In genomic region chr10:102112210-102112817, GRCh38 we compare ENCODE assay signal across 9 cellular contexts. TPM values are rescaled to one million over a fixed set of nuclear protein-coding genes. Genes with fewer than 3 reads are reported as not detected.
DNase-seq lines count a peak whose midpoint lies in the region; ATAC-seq and TF ChIP-seq lines count a peak whose summit lies in the region.
"Had no signal": no experiment of that assay in that cellular context is flagged by ENCODE, and none has a peak within 500 bp of the region (broad histone marks: within the 10 kb centered on the region; RNA-seq: fewer than 3 reads in every experiment).

No MANE protein-coding gene starts in this region.

- no peak overlapping the region for H2BK120ac ChIP-seq in trophoblast cell (ENCODE audit: insufficient read depth, low read length, poor library complexity)

- H4K20me1 ChIP-seq in SK-N-SH (ENCODE audit: insufficient read depth): peaks cover 57% of the 10 kb centered on the region
- no peaks in the 10 kb centered on the region for H4K20me1 ChIP-seq in OCI-LY1 (ENCODE audit: insufficient read depth, low read length)

- H3K23ac ChIP-seq in trophoblast cell (ENCODE audit: low read length): no peak overlapping the region

- CTCF ChIA-PET in SK-N-SH (lab: Yijun Ruan, JAX): interaction anchor here (0.6 to 3.4 kb wide), 7 partner anchors 10 to 272 kb away, joined by 3 to 14 read pairs (median 4); partner anchors contain the start of gene PPRC1

- H4K91ac ChIP-seq in trophoblast cell (ENCODE audit: low read depth, low read length): no peak overlapping the region

- H3K9me2 ChIP-seq in SK-N-SH (no peaks in the 10 kb centered on the region), OCI-LY1 (ENCODE audit: low read depth, low read length) (no peaks in the 10 kb centered on the region)

- peak overlapping the region in 1 of 2 experiments; percentile 36; a peak in 2 of 4 replicates for H3K27ac ChIP-seq in SK-N-SH (ENCODE audit: low read depth in 2 of 2, low read length in 1 of 2)
- H3K27ac ChIP-seq in OCI-LY1 (ENCODE audit: low read depth, low read length, poor library complexity, severe bottlenecking): no peak overlapping the region
- H3K27ac ChIP-seq in effector memory CD4-positive, alpha-beta T cell (ENCODE audit: insufficient read depth, low read length, poor library complexity, severe bottlenecking): peak overlapping the region; percentile 11
- H3K27ac ChIP-seq in trophoblast cell (ENCODE audit: low read depth, low read length): no peak overlapping the region
- H3K27ac ChIP-seq: colonic mucosa had no signal

- no peak for TF ChIP-seq RAD21 in SK-N-SH (IDR thresholded peaks at IDR 0.05; ENCODE audit: low read length)

- H3K4me3 ChIP-seq in SK-N-SH (ENCODE audit: low read depth in 2 of 2, low read length in 1 of 2) (peak overlapping the region; percentile 72 to 84; a peak in 3 of 4 replicates), OCI-LY1 (ENCODE audit: low read depth, low read length, poor library complexity, severe bottlenecking) (no peak overlapping the region), trophoblast cell (ENCODE audit: low read depth, low read length) (no peak overlapping the region)
- no peak overlapping the region for H3K4me3 ChIP-seq in effector memory CD4-positive, alpha-beta T cell (ENCODE audit: insufficient read depth, low read depth, low read length, poor library complexity, severe bottlenecking)

- H2BK5ac ChIP-seq in trophoblast cell (ENCODE audit: low read depth, low read length, poor library complexity): no peak overlapping the region

- no peak overlapping the region for H3K9ac ChIP-seq in SK-N-SH
- H3K9ac ChIP-seq in OCI-LY1 (ENCODE audit: low read length): no peak overlapping the region; the same call in 1 of the 2 replicates
- H3K9ac ChIP-seq in trophoblast cell (ENCODE audit: low read length): no peak overlapping the region

- TF ChIP-seq EP300 in SK-N-SH (IDR thresholded peaks at IDR 0.05; ENCODE audit: borderline replicate concordance in 1 of 2, low read depth in 1 of 2, low read length in 1 of 2): no peak

- H3K9me3 ChIP-seq in SK-N-SH (no peaks in the 10 kb centered on the region), OCI-LY1 (ENCODE audit: low read length) (no peaks in the 10 kb centered on the region), trophoblast cell (ENCODE audit: insufficient read depth, low read depth, low read length) (no peaks in the 10 kb centered on the region)
- H3K9me3 ChIP-seq in effector memory CD4-positive, alpha-beta T cell (ENCODE audit: control insufficient read depth, low read length): no peaks in the 10 kb centered on the region
- H3K9me3 ChIP-seq: colonic mucosa had no signal

- WGBS in SK-N-SH (ENCODE audit: low lambda C conversion rate): 65% methylated on average over 3 of the region's 3 CpGs
- no CpG with 5 or more reads among the region's 3 CpGs for WGBS in trophoblast cell (ENCODE audit: extremely low coverage, insufficient coverage, insufficient read length)

- intact Hi-C loops in left ventricle myocardium superior (cut with micrococcal nuclease): no loop called here

- H3K4ac ChIP-seq in trophoblast cell (ENCODE audit: low read depth, low read length): peak overlapping the region; percentile 95

- H3K27me3 ChIP-seq in SK-N-SH (ENCODE audit: insufficient read depth): no peaks in the 10 kb centered on the region
- no peaks in the 10 kb centered on the region for H3K27me3 ChIP-seq in OCI-LY1 (ENCODE audit: insufficient read depth, low read length)
- no peaks in the 10 kb centered on the region for H3K27me3 ChIP-seq in effector memory CD4-positive, alpha-beta T cell (replicated peaks; ENCODE audit: control insufficient read depth, insufficient read depth, low read length, poor library complexity, severe bottlenecking)
- no peaks in the 10 kb centered on the region for H3K27me3 ChIP-seq in trophoblast cell (ENCODE audit: insufficient read depth, low read length)
- H3K27me3 ChIP-seq: colonic mucosa had no signal

- peaks cover 60% of the 10 kb centered on the region for H3K79me2 ChIP-seq in SK-N-SH (ENCODE audit: insufficient read depth)
- H3K79me2 ChIP-seq in OCI-LY1 (ENCODE audit: insufficient read depth, low read length): peaks cover 18% of the 10 kb centered on the region
- peaks cover 31% of the 10 kb centered on the region for H3K79me2 ChIP-seq in trophoblast cell (ENCODE audit: control insufficient read depth, insufficient read depth, low read length, poor library complexity)

- H3K14ac ChIP-seq in trophoblast cell (ENCODE audit: low read length): no peak overlapping the region

- H3K4me1 ChIP-seq in SK-N-SH (ENCODE audit: control insufficient read depth in 1 of 2, insufficient read depth in 2 of 2, low read depth in 1 of 2, low read length in 1 of 2): peaks cover 28 to 34% of the 10 kb centered on the region in 2 experiments
- H3K4me1 ChIP-seq in OCI-LY1 (ENCODE audit: insufficient read depth, low read length, severe bottlenecking): peaks cover 37% of the 10 kb centered on the region
- peaks cover 35% of the 10 kb centered on the region for H3K4me1 ChIP-seq in effector memory CD4-positive, alpha-beta T cell (ENCODE audit: control insufficient read depth, insufficient read depth, low read length, poor library complexity, severe bottlenecking)
- peaks cover 21 to 30% of the 10 kb centered on the region in 2 experiments for H3K4me1 ChIP-seq in trophoblast cell (ENCODE audit: control insufficient read depth in 1 of 2, insufficient read depth in 2 of 2, low read length in 2 of 2)

- DNase-seq in SK-N-SH (peak; percentile 53), trophoblast cell (no peak), NCI-H345 treated with DMSO at 0.1 percent for 48 hours (lab: John Stamatoyannopoulos, UW; ENCODE audit: unreplicated experiment) (no peak), left ventricle myocardium superior (no peak)
- DNase-seq in effector memory CD4-positive, alpha-beta T cell: no peak
- DNase-seq: colonic mucosa had no signal

- H3K18ac ChIP-seq in trophoblast cell (ENCODE audit: low read length): no peak overlapping the region

- H3F3A ChIP-seq in SK-N-SH (replicated peaks; ENCODE audit: insufficient read depth) (peaks cover 12% of the 10 kb centered on the region), OCI-LY1 (ENCODE audit: insufficient read depth, low read length) (no peaks in the 10 kb centered on the region)

- no peak overlapping the region for H4K12ac ChIP-seq in trophoblast cell (ENCODE audit: low read depth, low read length)

- POLR2A ChIA-PET in SK-N-SH (lab: Yijun Ruan, JAX): interaction anchor here (0.5 kb wide), 1 partner anchor 857 kb away, joined by 3 read pairs; no protein-coding TSS in a partner anchor

- H3K36me3 ChIP-seq in SK-N-SH (replicated peaks in 1 of 2; ENCODE audit: control insufficient read depth in 1 of 2, insufficient read depth in 2 of 2, low read length in 1 of 2) (peaks cover 36 to 44% of the 10 kb centered on the region in 2 experiments), OCI-LY1 (ENCODE audit: insufficient read depth, low read length) (peaks cover 34% of the 10 kb centered on the region), trophoblast cell (ENCODE audit: control insufficient read depth in 1 of 2, insufficient read depth in 2 of 2, low read length in 2 of 2) (peaks cover 41 to 44% of the 10 kb centered on the region in 2 experiments)
- peaks cover 38% of the 10 kb centered on the region for H3K36me3 ChIP-seq in effector memory CD4-positive, alpha-beta T cell (ENCODE audit: control insufficient read depth, insufficient read depth, low read length)

- H4K8ac ChIP-seq in trophoblast cell (ENCODE audit: low read depth, low read length): no peak overlapping the region

- H2AFZ ChIP-seq in SK-N-SH (ENCODE audit: low read depth): no peak overlapping the region
- H2AFZ ChIP-seq in OCI-LY1 (ENCODE audit: low read length): no peak overlapping the region
- H2AFZ ChIP-seq in trophoblast cell (ENCODE audit: insufficient read depth, low read length, poor library complexity): no peak overlapping the region

- no peak overlapping the region for H2BK12ac ChIP-seq in trophoblast cell (ENCODE audit: low read length)

- TF ChIP-seq CTCF in SK-N-SH (IDR thresholded peaks at IDR 0.05) (peak; percentile 40), OCI-LY1 (IDR thresholded peaks at IDR 0.05; ENCODE audit: low read length) (peak; percentile 14; the same call in 1 of the 2 replicates)

- ATAC-seq in SK-N-SH treated with all-trans-retinoic acid at 6 μM for 48 hours (no peak), left ventricle myocardium superior (no peak), HG02870 (IDR thresholded peaks at IDR 0.05; ENCODE audit: unreplicated experiment) (no peak)

- H2AK5ac ChIP-seq in trophoblast cell (ENCODE audit: low read length): no peak overlapping the region

- peak overlapping the region; percentile 94 for H3K4me2 ChIP-seq in SK-N-SH
- peak overlapping the region; percentile 92; the same call in 1 of the 2 replicates for H3K4me2 ChIP-seq in OCI-LY1 (ENCODE audit: low read length)
- H3K4me2 ChIP-seq in trophoblast cell (ENCODE audit: low read length): peak overlapping the region; percentile 93

- peaks cover 14% of the 10 kb centered on the region for H3K79me1 ChIP-seq in trophoblast cell (ENCODE audit: low read length)

TF ChIP-seq in SK-N-SH, 30 proteins besides CTCF, POLR2A, EP300 and RAD21 (continues in another document):
- TF ChIP-seq POLR2AphosphoS5 (IDR thresholded peaks at IDR 0.05; ENCODE audit: low read depth, low read length): no peak

RNA-seq across cellular contexts. Expression of gene LDB1, which starts 7.9 kb away (rescaled TPM):
- 85.9 and 113 TPM in 2 replicates for polyA plus RNA-seq in SK-N-SH (2012; rRNA removed)
- 31.9 and 39.8 TPM in 2 replicates for polyA plus RNA-seq in SK-N-SH (2012; cell fraction: cytosol; rRNA removed)
- polyA plus RNA-seq in SK-N-SH (2012; cell fraction: nucleus; rRNA removed): 361 and 398 TPM in 2 replicates
- 69.8 and 70.9 TPM in 2 replicates for polyA plus RNA-seq in trophoblast cell (2013)
- total RNA-seq in left ventricle myocardium superior: 70.7 TPM

RNA-seq across cellular contexts. Expression of gene PPRC1, which starts 20.5 kb away (rescaled TPM):
- 22.6 and 23.1 TPM in 2 replicates for polyA plus RNA-seq in SK-N-SH (2012; rRNA removed)
- 9.6 and 13.0 TPM in 2 replicates for polyA plus RNA-seq in SK-N-SH (2012; cell fraction: cytosol; rRNA removed)
- 77.6 and 92.4 TPM in 2 replicates for polyA plus RNA-seq in SK-N-SH (2012; cell fraction: nucleus; rRNA removed)
- polyA plus RNA-seq in trophoblast cell (2013): 41.1 and 41.5 TPM in 2 replicates
- 13.1 TPM for total RNA-seq in left ventricle myocardium superior

RNA-seq across cellular contexts. Expression of gene NOLC1, which starts 39.9 kb away (rescaled TPM):
- 71.8 and 94.6 TPM in 2 replicates for polyA plus RNA-seq in SK-N-SH (2012; rRNA removed)
- 83.4 and 99.2 TPM in 2 replicates for polyA plus RNA-seq in SK-N-SH (2012; cell fraction: cytosol; rRNA removed)
- polyA plus RNA-seq in SK-N-SH (2012; cell fraction: nucleus; rRNA removed): 79.8 and 108 TPM in 2 replicates
- 106 and 114 TPM in 2 replicates for polyA plus RNA-seq in trophoblast cell (2013)
- 31.2 TPM for total RNA-seq in left ventricle myocardium superior

RNA-seq across cellular contexts. Expression of gene HPS6, which starts 47.2 kb away (rescaled TPM):
- 7.3 and 7.8 TPM in 2 replicates for polyA plus RNA-seq in SK-N-SH (2012; rRNA removed)
- polyA plus RNA-seq in SK-N-SH (2012; cell fraction: cytosol; rRNA removed): 4.0 and 6.5 TPM in 2 replicates
- 5.2 and 5.8 TPM in 2 replicates for polyA plus RNA-seq in SK-N-SH (2012; cell fraction: nucleus; rRNA removed)
- polyA plus RNA-seq in trophoblast cell (2013): 9.0 and 9.4 TPM in 2 replicates
- 9.4 TPM for total RNA-seq in left ventricle myocardium superior

RNA-seq across cellular contexts. Expression of gene ARMH3, which starts 56.3 kb away (rescaled TPM):
- 12.1 and 16.8 TPM in 2 replicates for polyA plus RNA-seq in SK-N-SH (2012; rRNA removed)
- polyA plus RNA-seq in SK-N-SH (2012; cell fraction: cytosol; rRNA removed): 10.5 and 12.7 TPM in 2 replicates
- polyA plus RNA-seq in SK-N-SH (2012; cell fraction: nucleus; rRNA removed): 17.2 and 23.7 TPM in 2 replicates
- polyA plus RNA-seq in trophoblast cell (2013): 10.0 and 11.2 TPM in 2 replicates
- total RNA-seq in left ventricle myocardium superior: 49.0 TPM

Comparison
In these comparisons a context has a peak if more than half of its experiments do, and no peak if none do; other contexts are left out.
1. H3K4me3 ChIP-seq: peak in SK-N-SH (2 of 2); none in OCI-LY1 (single experiment), effector memory CD4-positive, alpha-beta T cell (single experiment) and trophoblast cell (single experiment).
2. Peak in every context shown above with its lines, with median percentiles within 50 percentile points of each other: H3K4me2 ChIP-seq.